8 cellular contexts compared by ENCODE assay signal in the genomic region with DNA sequence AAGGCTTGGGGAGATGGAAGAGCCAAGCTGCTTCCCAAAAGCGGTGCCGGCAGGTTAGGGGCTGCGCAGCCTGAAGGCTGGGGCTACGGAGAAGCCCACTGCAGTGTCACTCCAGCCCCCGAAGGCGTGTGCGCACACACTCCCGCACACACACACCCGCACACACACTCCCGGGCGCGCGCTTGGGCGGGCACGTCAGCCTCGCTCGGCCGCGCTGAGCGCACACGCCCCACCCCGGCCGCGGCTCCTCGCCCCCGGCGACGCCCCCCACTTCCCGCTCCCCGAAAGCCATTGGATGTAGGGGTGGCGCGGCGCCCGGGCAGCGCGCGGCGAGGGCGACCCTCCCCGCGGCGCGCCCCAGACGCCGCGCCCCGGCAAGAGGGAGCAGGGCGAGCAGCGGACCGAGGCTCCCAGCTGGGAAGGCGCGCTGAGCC. TPM values are rescaled to one million over a fixed set of nuclear protein-coding genes. Genes with fewer than 3 reads are reported as not detected.
DNase-seq lines count a peak whose midpoint lies in the region; ATAC-seq and TF ChIP-seq lines count a peak whose summit lies in the region.

A gene with protein sequence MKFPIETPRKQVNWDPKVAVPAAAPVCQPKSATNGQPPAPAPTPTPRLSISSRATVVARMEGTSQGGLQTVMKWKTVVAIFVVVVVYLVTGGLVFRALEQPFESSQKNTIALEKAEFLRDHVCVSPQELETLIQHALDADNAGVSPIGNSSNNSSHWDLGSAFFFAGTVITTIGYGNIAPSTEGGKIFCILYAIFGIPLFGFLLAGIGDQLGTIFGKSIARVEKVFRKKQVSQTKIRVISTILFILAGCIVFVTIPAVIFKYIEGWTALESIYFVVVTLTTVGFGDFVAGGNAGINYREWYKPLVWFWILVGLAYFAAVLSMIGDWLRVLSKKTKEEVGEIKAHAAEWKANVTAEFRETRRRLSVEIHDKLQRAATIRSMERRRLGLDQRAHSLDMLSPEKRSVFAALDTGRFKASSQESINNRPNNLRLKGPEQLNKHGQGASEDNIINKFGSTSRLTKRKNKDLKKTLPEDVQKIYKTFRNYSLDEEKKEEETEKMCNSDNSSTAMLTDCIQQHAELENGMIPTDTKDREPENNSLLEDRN (minus strand): TSS at position 184 of the 434 bp plus-strand sequence. CDS start 471 bp downstream, outside the sequence.

- CTCF ChIA-PET in A673 (lab: Charles Lee), result no interaction called here

- intact Hi-C loops in A673 (cut with micrococcal nuclease; ENCODE audit: unreplicated experiment), result no loop called here

- no peaks in the 10 kb centered on the region for H3K4me1 ChIP-seq in A673 (ENCODE audit: insufficient read depth, low read length, poor library complexity, severe bottlenecking)
- H3K4me1 ChIP-seq in mesendoderm (ENCODE audit: control insufficient read depth, low read depth, low read length), result no peaks in the 10 kb centered on the region

- no peak within 1 kb of the TSS for H2BK15ac ChIP-seq in mesendoderm (replicated peaks; ENCODE audit: low read depth)

- no TSS peak for BruUV-seq in A673 (replicated peaks; lab: Mats Ljungman, UMichigan)

- peak; percentile 18 for ATAC-seq in GM18519 (IDR thresholded peaks at IDR 0.05; ENCODE audit: low FRiP score, unreplicated experiment)
- peak; percentile 16 for ATAC-seq in HG03095 (IDR thresholded peaks at IDR 0.05; ENCODE audit: unreplicated experiment)

- POLR2A ChIA-PET in A673 (lab: Charles Lee; ENCODE audit: low non-redundant PET), result no interaction called here

- no peaks in the 10 kb centered on the region for H3K9me3 ChIP-seq in A673 (ENCODE audit: low read depth, low read length, poor library complexity, severe bottlenecking)

- H3K4ac ChIP-seq in mesendoderm (ENCODE audit: low read depth, low read length), result no peak within 1 kb of the TSS

- no peak within 1 kb of the TSS for H2BK5ac ChIP-seq in mesendoderm (ENCODE audit: low read length)

- H3K79me2 ChIP-seq in mesendoderm (ENCODE audit: control insufficient read depth, insufficient read depth, low read length), result no peaks in the 10 kb centered on the region

- no peak within 1 kb of the TSS for H2BK120ac ChIP-seq in mesendoderm (ENCODE audit: low read depth, low read length)

- TF ChIP-seq CTCF in A673 (conservative IDR thresholded peaks at IDR 0.05; ENCODE audit: low read depth, low read length), result no peak

- peak within 1 kb of the TSS; percentile 59 for H3K9ac ChIP-seq in mesendoderm (ENCODE audit: low read length)

- DNase-seq in A673 (ENCODE audit: low spot score) (peak; percentile 14), astrocyte of the hippocampus (ENCODE audit: low read depth, low spot score) (peak; percentile 42), mesendoderm (no peak), GM19238 (ENCODE audit: insufficient read length, low spot score) (no peak), NCI-H1048 (lab: John Stamatoyannopoulos, UW) (no peak)
- no peak for DNase-seq in stimulated activated CD4-positive, alpha-beta T cell treated with anti-CD3 and anti-CD28 coated beads, Interleukin-2, amount 100 ng/mL, for 24 hours

- no peak within 1 kb of the TSS for H3K23ac ChIP-seq in mesendoderm (ENCODE audit: low read length)

- H3K27me3 ChIP-seq in A673 (replicated peaks; ENCODE audit: insufficient read depth, low read depth, low read length, poor library complexity), result peaks cover 97% of the 10 kb centered on the region
- H3K27me3 ChIP-seq in mesendoderm (ENCODE audit: insufficient read depth, low read length, poor library complexity), result peaks cover 58% of the 10 kb centered on the region

- H3K36me3 ChIP-seq in A673 (ENCODE audit: insufficient read depth, low read length, poor library complexity, severe bottlenecking), result no peaks in the 10 kb centered on the region
- no peaks in the 10 kb centered on the region for H3K36me3 ChIP-seq in mesendoderm (ENCODE audit: control insufficient read depth, insufficient read depth, low read length)

- H3K27ac ChIP-seq in A673 (ENCODE audit: low read depth, low read length, poor library complexity, severe bottlenecking) (no peak within 1 kb of the TSS), mesendoderm (ENCODE audit: low read depth, low read length) (no peak within 1 kb of the TSS)

- H3K4me2 ChIP-seq in mesendoderm (ENCODE audit: low read length), result peak within 1 kb of the TSS; percentile 79

- H3K56ac ChIP-seq in mesendoderm (ENCODE audit: low read length), result peak within 1 kb of the TSS; percentile 72

- no peak within 1 kb of the TSS for H4K8ac ChIP-seq in mesendoderm (ENCODE audit: low read depth, low read length)

- no CpG with 5 or more reads among the region's 52 CpGs for WGBS in mesendoderm (ENCODE audit: extremely low coverage, insufficient coverage, low lambda C conversion rate)

- no peak within 1 kb of the TSS for H4K5ac ChIP-seq in mesendoderm (ENCODE audit: low read length)

- H3K79me1 ChIP-seq in mesendoderm (ENCODE audit: low read length), result no peaks in the 10 kb centered on the region

- H3K4me3 ChIP-seq in A673 (ENCODE audit: low read depth, low read length, poor library complexity, severe bottlenecking), result peak within 1 kb of the TSS; percentile 43
- peak within 1 kb of the TSS; percentile 35 for H3K4me3 ChIP-seq in mesendoderm (ENCODE audit: low read length)

- H2AK5ac ChIP-seq in mesendoderm (ENCODE audit: low read length), result no peak within 1 kb of the TSS

- no peak within 1 kb of the TSS for H3K18ac ChIP-seq in mesendoderm (ENCODE audit: low read length)

RNA-seq across cellular contexts. Expression of the gene that starts here (rescaled TPM):
- not detected in 2 replicates for total RNA-seq in A673 (2021)
- 0.14 TPM for polyA plus RNA-seq in mesendoderm (2013, experiment 1 of 2)
- 0.14 TPM for polyA plus RNA-seq in mesendoderm (2013, experiment 2 of 2)

Comparison
In these comparisons a context has a peak if more than half of its experiments do, and no peak if none do; other contexts are left out.
1. Peak in DNase-seq and H3K4me3 ChIP-seq in A673; RNA of the gene not detected or under 1 TPM.